ENCODE assay signal across 8 cellular contexts in the genomic region with DNA sequence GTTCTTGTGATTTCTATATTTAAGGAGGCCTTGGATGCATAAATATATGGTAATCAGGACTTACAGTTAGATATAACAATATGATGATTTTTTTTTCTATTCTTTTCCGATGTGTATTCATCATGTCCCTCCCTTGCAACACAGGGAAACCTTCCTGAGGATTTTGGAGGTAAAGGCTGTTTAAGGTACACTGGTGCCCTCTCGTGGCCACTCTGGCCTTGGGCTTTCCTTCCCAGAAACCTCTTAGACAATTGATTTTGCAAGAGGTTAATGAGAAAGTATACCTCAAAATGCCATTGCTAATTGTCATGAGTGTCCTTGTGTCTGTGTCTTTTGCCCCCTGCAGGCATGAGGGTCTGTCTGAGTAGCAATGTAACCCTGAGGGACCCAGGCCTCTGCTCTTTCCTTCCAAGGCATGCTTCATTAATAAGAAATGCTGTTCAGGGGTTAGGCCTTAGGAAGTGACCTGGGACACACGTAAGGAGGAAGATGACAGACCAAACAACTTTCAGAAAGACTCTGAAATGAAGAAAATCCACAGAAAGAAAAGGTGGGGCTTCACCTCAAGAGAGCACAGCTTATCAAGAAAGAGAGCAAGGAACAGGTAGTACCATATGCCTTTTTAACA.
DNase-seq lines count a peak whose midpoint lies in the region; ATAC-seq lines count a peak whose summit lies in the region.

No MANE protein-coding gene starts in this region.

- ATAC-seq in GM18867 (IDR thresholded peaks at IDR 0.05; ENCODE audit: unreplicated experiment) (peak; percentile 40), HG03521 (IDR thresholded peaks at IDR 0.05; ENCODE audit: unreplicated experiment) (no peak)
- ATAC-seq in stimulated activated naive CD8-positive, alpha-beta T cell treated with anti-CD3 and anti-CD28 coated beads, Interleukin-15, Interleukin-2, amounts not matched to agents 100 U/mL and 50 U/mL, for 24 hours, result no peak

- DNase-seq in AG20443 (ENCODE audit: low spot score) (peak; percentile 78), NCI-H2081 (lab: John Stamatoyannopoulos, UW) (peak; percentile 80 to 91), UCSD-AML1 (lab: John Stamatoyannopoulos, UW; ENCODE audit: unreplicated experiment) (peak; percentile 53), lung microvascular endothelial cell (ENCODE audit: low read depth in 2 of 2) (peak; percentile 76 to 83)
- DNase-seq in effector CD8-positive, alpha-beta T cell (lab: John Stamatoyannopoulos, UW), result peak; percentile 0
- peak; percentile 54 for DNase-seq in stimulated activated naive CD8-positive, alpha-beta T cell treated with anti-CD3 and anti-CD28 coated beads, Interleukin-15, Interleukin-2, amounts not matched to agents 100 U/mL and 50 U/mL, for 24 hours

Comparison
In these comparisons a context has a peak if more than half of its experiments do, and no peak if none do; other contexts are left out.
1. DNase-seq: peak in every context shown above with its lines; median percentile 86 in NCI-H2081; 80 in lung microvascular endothelial cell; 78 in AG20443; 54 in stimulated activated naive CD8-positive, alpha-beta T cell treated with anti-CD3 and anti-CD28 coated beads, Interleukin-15, Interleukin-2, amounts not matched to agents 100 U/mL and 50 U/mL, for 24 hours; 53 in UCSD-AML1; 0 in effector CD8-positive, alpha-beta T cell.